Comparison of ENCODE assay signal across 11 cellular contexts in the genomic region with DNA sequence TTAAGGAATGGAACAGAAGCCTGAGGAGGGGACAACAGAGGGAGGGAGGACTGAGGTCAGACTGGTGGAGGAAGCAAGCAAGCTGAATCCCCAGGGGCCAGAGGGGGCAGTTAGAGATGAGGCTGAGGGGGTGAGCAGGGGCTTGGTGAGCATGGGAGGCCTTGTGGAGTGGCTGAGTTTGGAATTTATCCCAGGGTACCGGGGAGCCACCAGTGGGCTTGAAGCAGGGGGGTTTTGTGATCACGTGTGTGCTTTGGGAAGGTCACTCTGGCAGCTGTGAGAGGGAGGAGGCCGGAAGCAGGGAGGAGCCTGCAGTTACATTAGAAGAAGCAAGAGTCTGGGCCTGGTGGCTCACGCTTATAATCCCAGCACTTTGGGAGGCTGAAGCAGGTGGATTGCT. TPM values are rescaled to one million over a fixed set of nuclear protein-coding genes. Genes with fewer than 3 reads are reported as not detected.
DNase-seq lines count a peak whose midpoint lies in the region; ATAC-seq, FAIRE-seq and TF ChIP-seq lines count a peak whose summit lies in the region.
"Had no signal": no experiment of that assay in that cellular context is flagged by ENCODE, and none has a peak within 500 bp of the region (broad histone marks: within the 10 kb centered on the region; RNA-seq: fewer than 3 reads in every experiment).

No MANE protein-coding gene starts in this region.

- FAIRE-seq in kidney (lab: Jason Lieb, UNC), result no peak

- H3K27ac Mint-ChIP-seq in stimulated activated naive CD8-positive, alpha-beta T cell treated with anti-CD3 and anti-CD28 coated beads, Interleukin-15, Interleukin-2, amounts not matched to agents 100 ng/mL and 50 ng/mL, for 24 hours, result peak overlapping the region; percentile 87
- H3K27ac Mint-ChIP-seq in activated CD8-positive, alpha-beta T cell treated with anti-CD3 and anti-CD28 coated beads for 36 hours, result peak overlapping the region; percentile 73
- no peak overlapping the region for H3K27ac Mint-ChIP-seq in Caco-2 (ENCODE audit: unreplicated experiment)

- TF ChIP-seq CTCF in activated CD8-positive, alpha-beta T cell treated with anti-CD3 and anti-CD28 coated beads for 36 hours (IDR thresholded peaks at IDR 0.05), result no peak
- TF ChIP-seq CTCF in kidney (IDR thresholded peaks at IDR 0.05; ENCODE audit: borderline replicate concordance, extremely low read depth, insufficient read depth), result no peak
- TF ChIP-seq CTCF in Caco-2 (IDR thresholded peaks at IDR 0.05; ENCODE audit: insufficient read depth in 1 of 2, low read depth in 1 of 2, low read length in 1 of 2, severe bottlenecking in 1 of 2, unreplicated experiment in 1 of 2), result no peak

- no peak for ATAC-seq in stimulated activated naive CD8-positive, alpha-beta T cell treated with anti-CD3 and anti-CD28 coated beads, Interleukin-15, Interleukin-2, amounts not matched to agents 100 U/mL and 50 U/mL, for 24 hours
- ATAC-seq in activated CD8-positive, alpha-beta T cell treated with anti-CD3 and anti-CD28 coated beads for 36 hours, result no peak
- ATAC-seq in GM19324 (IDR thresholded peaks at IDR 0.05; ENCODE audit: low FRiP score, unreplicated experiment), result no peak

- H3K9me3 Mint-ChIP-seq in stimulated activated naive CD8-positive, alpha-beta T cell treated with anti-CD3 and anti-CD28 coated beads, Interleukin-15, Interleukin-2, amounts not matched to agents 100 ng/mL and 50 ng/mL, for 24 hours, result no peaks in the 10 kb centered on the region
- H3K9me3 Mint-ChIP-seq in activated CD8-positive, alpha-beta T cell treated with anti-CD3 and anti-CD28 coated beads for 36 hours, result no peaks in the 10 kb centered on the region
- no peaks in the 10 kb centered on the region for H3K9me3 Mint-ChIP-seq in Caco-2 (ENCODE audit: unreplicated experiment)

- no TSS peak for BruUV-seq in Caco-2 (replicated peaks; lab: Mats Ljungman, UMichigan)

- no peaks in the 10 kb centered on the region; the same call in 1 of the 2 replicates for H3K27me3 ChIP-seq in Caco-2 (replicated peaks; ENCODE audit: control insufficient read depth, insufficient read depth, low read length)
- H3K27me3 ChIP-seq: esophagus muscularis mucosa, tibial artery had no signal

- intact Hi-C loops in activated CD8-positive, alpha-beta T cell treated with anti-CD3 and anti-CD28 coated beads for 36 hours (cut with micrococcal nuclease), result no loop called here
- intact Hi-C loops in kidney (cut with DNase I), result no loop called here
- intact Hi-C loops in Caco-2 (cut with micrococcal nuclease; ENCODE audit: unreplicated experiment), result no loop called here

- H3K9ac ChIP-seq in kidney (ENCODE audit: low read length in 2 of 2), result no peak overlapping the region

- H3K27ac ChIP-seq in kidney (ENCODE audit: low read depth in 2 of 2, low read length in 2 of 2), result peak overlapping the region in 1 of 2 donors; percentile 20
- H3K27ac ChIP-seq: tibial artery had no signal

- POLR2A ChIA-PET in activated CD8-positive, alpha-beta T cell treated with anti-CD3 and anti-CD28 coated beads for 36 hours (lab: Charles Lee), result interaction anchor here (0.9 to 1.5 kb wide), 4 partner anchors 9 to 93 kb away, joined by 3 to 6 read pairs (median 4); partner anchors contain the start of genes CARMIL2 and CTCF
- POLR2A ChIA-PET in Caco-2 (lab: Charles Lee), result no interaction called here

- CTCF ChIA-PET in activated CD8-positive, alpha-beta T cell treated with anti-CD3 and anti-CD28 coated beads for 36 hours (lab: Charles Lee), result interaction anchor here (1.4 to 7.1 kb wide), 5 partner anchors 8 to 92 kb away, joined by 3 to 129 read pairs (median 12); partner anchors contain the start of genes CARMIL2 and CTCF
- CTCF ChIA-PET in Caco-2 (lab: Charles Lee), result interaction anchor here (1.1 kb wide), 1 partner anchor 10 kb away, joined by 4 read pairs; the partner anchor contains the start of gene CTCF

- no peaks in the 10 kb centered on the region for H3K27me3 Mint-ChIP-seq in stimulated activated naive CD8-positive, alpha-beta T cell treated with anti-CD3 and anti-CD28 coated beads, Interleukin-15, Interleukin-2, amounts not matched to agents 100 ng/mL and 50 ng/mL, for 24 hours
- no peaks in the 10 kb centered on the region for H3K27me3 Mint-ChIP-seq in activated CD8-positive, alpha-beta T cell treated with anti-CD3 and anti-CD28 coated beads for 36 hours
- H3K27me3 Mint-ChIP-seq in Caco-2 (ENCODE audit: insufficient read depth, unreplicated experiment), result no peaks in the 10 kb centered on the region

- H3K9me3 ChIP-seq in kidney (ENCODE audit: control insufficient read depth in 1 of 2, low read length in 2 of 2), result no peaks in the 10 kb centered on the region
- no peaks in the 10 kb centered on the region for H3K9me3 ChIP-seq in Caco-2
- H3K9me3 ChIP-seq: esophagus muscularis mucosa, tibial artery had no signal

- peaks cover 3 to 5% of the 10 kb centered on the region in 2 donors for H3K36me3 ChIP-seq in kidney (ENCODE audit: control insufficient read depth in 1 of 2, insufficient read depth in 2 of 2, low read length in 2 of 2)
- no peaks in the 10 kb centered on the region for H3K36me3 ChIP-seq in Caco-2 (ENCODE audit: control insufficient read depth, insufficient read depth, low read length)

- no peak for DNase-seq in stimulated activated naive CD8-positive, alpha-beta T cell treated with anti-CD3 and anti-CD28 coated beads, Interleukin-15, Interleukin-2, amounts not matched to agents 100 U/mL and 50 U/mL, for 24 hours
- DNase-seq in activated CD8-positive, alpha-beta T cell treated with anti-CD3 and anti-CD28 coated beads for 36 hours, result peak; percentile 13
- DNase-seq in kidney (peak; percentile 83), Caco-2 (no peak), ureter (ENCODE audit: low spot score) (no peak), NOMO-1 treated with DMSO at 0.1 percent for 48 hours (lab: John Stamatoyannopoulos, UW; ENCODE audit: unreplicated experiment) (no peak)
- DNase-seq: mesendoderm, tibial artery had no signal

- H3K4me1 ChIP-seq in kidney (ENCODE audit: control insufficient read depth in 1 of 2, insufficient read depth in 1 of 2, low read depth in 1 of 2, low read length in 2 of 2), result peaks cover 5 to 9% of the 10 kb centered on the region in 2 donors
- no peaks in the 10 kb centered on the region for H3K4me1 ChIP-seq in Caco-2

- no peak overlapping the region for H3K4me3 Mint-ChIP-seq in stimulated activated naive CD8-positive, alpha-beta T cell treated with anti-CD3 and anti-CD28 coated beads, Interleukin-15, Interleukin-2, amounts not matched to agents 100 ng/mL and 50 ng/mL, for 24 hours
- no peak overlapping the region for H3K4me3 Mint-ChIP-seq in activated CD8-positive, alpha-beta T cell treated with anti-CD3 and anti-CD28 coated beads for 36 hours
- H3K4me3 Mint-ChIP-seq in Caco-2 (ENCODE audit: unreplicated experiment), result no peak overlapping the region

- H3K4me1 Mint-ChIP-seq in stimulated activated naive CD8-positive, alpha-beta T cell treated with anti-CD3 and anti-CD28 coated beads, Interleukin-15, Interleukin-2, amounts not matched to agents 100 ng/mL and 50 ng/mL, for 24 hours (ENCODE audit: low read depth), result peaks cover 73% of the 10 kb centered on the region
- peaks cover 55% of the 10 kb centered on the region for H3K4me1 Mint-ChIP-seq in activated CD8-positive, alpha-beta T cell treated with anti-CD3 and anti-CD28 coated beads for 36 hours (ENCODE audit: low read depth)
- H3K4me1 Mint-ChIP-seq in Caco-2 (ENCODE audit: low read depth, unreplicated experiment), result no peaks in the 10 kb centered on the region

- peaks cover 10% of the 10 kb centered on the region for H3K36me3 Mint-ChIP-seq in stimulated activated naive CD8-positive, alpha-beta T cell treated with anti-CD3 and anti-CD28 coated beads, Interleukin-15, Interleukin-2, amounts not matched to agents 100 ng/mL and 50 ng/mL, for 24 hours (ENCODE audit: low read depth)
- H3K36me3 Mint-ChIP-seq in activated CD8-positive, alpha-beta T cell treated with anti-CD3 and anti-CD28 coated beads for 36 hours (ENCODE audit: low read depth), result peaks cover 11% of the 10 kb centered on the region
- peaks cover 7% of the 10 kb centered on the region for H3K36me3 Mint-ChIP-seq in Caco-2 (ENCODE audit: insufficient read depth, unreplicated experiment)

- H3K4me3 ChIP-seq in kidney (ENCODE audit: low read length in 2 of 2), result no peak overlapping the region
- no peak overlapping the region for H3K4me3 ChIP-seq in Caco-2 (ENCODE audit: low read depth, low read length)
- H3K4me3 ChIP-seq: esophagus muscularis mucosa, tibial artery had no signal

RNA-seq across cellular contexts. Expression of gene CTCF, which starts 9.8 kb away (rescaled TPM):
- 10 to 100 TPM; 47.4 to 50.6 TPM for total RNA-seq in activated CD8-positive, alpha-beta T cell treated with anti-CD3 and anti-CD28 coated beads for 36 hours
- total RNA-seq in kidney (42.6 TPM), Caco-2 (2022) (60.8 and 67.8 TPM in 2 replicates), ureter (54.6 TPM)
- polyA plus RNA-seq in kidney (ENCODE audit: insufficient read depth, low read depth, low replicate concordance), result 20.4 TPM

RNA-seq across cellular contexts. Expression of gene RIPOR1, which starts 23.8 kb away (rescaled TPM):
- 10 to 100 TPM; 15.7 to 20.0 TPM for total RNA-seq in activated CD8-positive, alpha-beta T cell treated with anti-CD3 and anti-CD28 coated beads for 36 hours
- 116 TPM for total RNA-seq in kidney
- polyA plus RNA-seq in kidney (ENCODE audit: insufficient read depth, low read depth, low replicate concordance), result 60.9 TPM
- total RNA-seq in Caco-2 (2022), result 87.9 and 90.4 TPM in 2 replicates
- total RNA-seq in ureter, result 57.6 TPM

Comparison
In these comparisons a context has a peak if more than half of its experiments do, and no peak if none do; other contexts are left out.
1. DNase-seq: peak in activated CD8-positive, alpha-beta T cell treated with anti-CD3 and anti-CD28 coated beads for 36 hours (single experiment) and kidney (single experiment); none in stimulated activated naive CD8-positive, alpha-beta T cell treated with anti-CD3 and anti-CD28 coated beads, Interleukin-15, Interleukin-2, amounts not matched to agents 100 U/mL and 50 U/mL, for 24 hours (single experiment), Caco-2 (0 of 2), ureter (single experiment) and NOMO-1 treated with DMSO at 0.1 percent for 48 hours (single experiment).